ENCODE assay signal across 13 cellular contexts in the genomic region with DNA sequence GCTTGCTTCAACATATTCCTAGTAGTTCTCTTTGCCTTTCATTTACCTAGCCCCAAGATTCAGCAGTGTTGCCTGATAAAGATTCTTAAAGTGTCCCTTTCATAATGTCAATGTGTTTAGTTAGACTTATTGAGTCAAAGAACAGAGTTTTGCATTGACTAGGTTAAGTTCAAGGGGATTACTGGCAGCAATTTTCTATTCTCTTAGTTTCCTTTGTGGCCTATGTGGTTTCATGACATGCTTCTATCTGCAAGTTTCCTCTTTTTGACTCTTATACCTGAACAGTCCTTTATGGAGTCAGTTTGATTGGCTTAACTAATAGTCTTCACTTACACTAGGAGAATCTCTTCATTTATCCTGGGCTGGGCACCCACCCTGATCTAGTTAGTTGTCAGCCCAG.
DNase-seq lines count a peak whose midpoint lies in the region; ATAC-seq and TF ChIP-seq lines count a peak whose summit lies in the region.
"Had no signal": no experiment of that assay in that cellular context is flagged by ENCODE, and none has a peak within 500 bp of the region (broad histone marks: within the 10 kb centered on the region; RNA-seq: fewer than 3 reads in every experiment).

No MANE protein-coding gene starts in this region.

- peak; percentile 96 for ATAC-seq in GM19395 (IDR thresholded peaks at IDR 0.05; ENCODE audit: unreplicated experiment)
- peak; percentile 84 for ATAC-seq in HG02763 (IDR thresholded peaks at IDR 0.05; ENCODE audit: unreplicated experiment)
- peak; percentile 89 for ATAC-seq in HG03457 (IDR thresholded peaks at IDR 0.05; ENCODE audit: unreplicated experiment)

- H3K9me3 ChIP-seq in WERI-Rb-1 (ENCODE audit: severe bottlenecking) = no peaks in the 10 kb centered on the region
- H3K9me3 ChIP-seq: adrenal gland, transverse colon had no signal

- DNase-seq in GM13976 (ENCODE audit: low spot score) = peak; percentile 22
- no peak for DNase-seq in WERI-Rb-1
- DNase-seq in NCI-H1436 (lab: John Stamatoyannopoulos, UW) = no peak
- no peak for DNase-seq in activated CD4-positive, CD25-positive, alpha-beta regulatory T cell treated with anti-CD3 and anti-CD28 coated beads, Interleukin-2, amount 50 U/mL, for 72 hours
- DNase-seq in SK-N-DZ (ENCODE audit: low spot score) = no peak
- DNase-seq: adrenal gland, dorsolateral prefrontal cortex, NCI-H1092, NCI-H524 treated with DMSO at 0.1 percent for 48 hours, transverse colon had no signal

- in situ Hi-C loops in GM13976 (cut with MboI; ENCODE audit: low sequenced_read_pairs, unreplicated experiment) = no loop called here

- TF ChIP-seq CTCF in GM13976 (IDR thresholded peaks at IDR 0.05; ENCODE audit: borderline replicate concordance, control extremely low read depth, extremely low read depth, insufficient read depth, missing control alignments) (no peak), WERI-Rb-1 (IDR thresholded peaks at IDR 0.05; ENCODE audit: low read depth, low read length) (no peak)

- no peaks in the 10 kb centered on the region for H3K36me3 ChIP-seq in WERI-Rb-1
- H3K36me3 ChIP-seq: adrenal gland, transverse colon had no signal

- no peak overlapping the region for H3K27ac ChIP-seq in WERI-Rb-1
- H3K27ac ChIP-seq: adrenal gland, dorsolateral prefrontal cortex, transverse colon had no signal

- no peak overlapping the region for H3K4me3 ChIP-seq in WERI-Rb-1 (ENCODE audit: low read depth, low read length)
- H3K4me3 ChIP-seq: adrenal gland, dorsolateral prefrontal cortex, transverse colon had no signal

- H3K27me3 ChIP-seq in WERI-Rb-1 (ENCODE audit: insufficient read depth, low read depth, severe bottlenecking) = no peaks in the 10 kb centered on the region
- H3K27me3 ChIP-seq: adrenal gland, dorsolateral prefrontal cortex, transverse colon had no signal
